ENCODE assay signal across 1 cellular context in the genomic region with DNA sequence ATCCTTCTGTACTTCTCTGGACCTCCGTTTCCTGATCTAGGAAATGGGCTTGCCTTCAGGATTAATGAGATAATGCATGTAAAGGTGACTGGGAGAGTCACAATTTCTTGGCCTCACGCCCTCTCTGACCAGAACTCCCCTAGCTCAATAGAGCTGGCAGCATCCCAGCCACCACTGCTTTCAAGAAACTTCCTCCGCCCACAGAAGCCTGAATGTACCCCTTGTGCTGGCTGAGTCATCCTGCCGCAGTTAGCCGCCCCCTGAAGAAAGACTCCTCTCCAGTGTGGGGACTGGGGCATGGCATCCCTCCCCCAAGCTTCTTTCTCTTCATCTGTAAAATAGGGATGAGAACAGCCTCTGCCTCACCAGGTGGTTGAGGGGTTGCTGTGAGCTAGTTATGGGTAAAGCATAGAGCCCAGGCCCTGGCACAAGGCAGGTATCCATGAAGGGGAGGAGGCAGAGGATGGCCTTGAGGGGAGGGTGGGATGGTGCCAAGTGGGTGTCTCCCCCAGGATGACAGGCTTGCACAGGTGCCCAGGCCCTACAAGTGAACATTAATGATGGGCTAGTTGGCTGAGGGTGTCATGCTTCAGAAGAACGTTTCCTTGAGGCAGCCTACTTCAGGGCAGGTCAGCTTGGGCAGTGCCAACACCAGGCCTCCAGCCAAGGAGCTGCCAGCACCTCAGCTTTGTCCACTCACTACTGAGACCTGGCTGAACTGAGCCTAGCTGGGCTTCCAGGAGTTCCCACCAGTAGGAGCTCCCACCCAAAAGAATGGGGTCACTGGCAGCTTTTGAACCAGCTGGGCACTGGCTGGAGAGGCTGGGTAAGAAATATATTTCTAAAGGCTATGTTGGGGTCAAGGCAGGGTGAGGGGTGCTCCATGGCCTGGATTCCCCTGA.
TF ChIP-seq lines count a peak whose summit lies in the region.

No MANE protein-coding gene starts in this region.

TF ChIP-seq in HepG2, 621 proteins besides CTCF, POLR2A, EP300 and RAD21:
- TF ChIP-seq SMYD3 (CRISPR knock-in tag; IDR thresholded peaks at IDR 0.05): no peak
TF ChIP-seq in HepG2: peak in this region for 0.
